In genomic region chr2:160652236-160652635, GRCh38 we compare ENCODE assay signal across 8 cellular contexts.
DNase-seq lines count a peak whose midpoint lies in the region; ATAC-seq and TF ChIP-seq lines count a peak whose summit lies in the region.

No MANE protein-coding gene starts in this region.

- H3K9me3 ChIP-seq in OCI-LY3 (ENCODE audit: insufficient read depth, low read length): no peaks in the 10 kb centered on the region

- H3K27me3 ChIP-seq in OCI-LY3 (ENCODE audit: low read depth, low read length): no peaks in the 10 kb centered on the region

- H3K36me3 ChIP-seq in OCI-LY3 (replicated peaks; ENCODE audit: low read depth, low read length): no peaks in the 10 kb centered on the region

- H2AFZ ChIP-seq in OCI-LY3 (ENCODE audit: low read depth, low read length): peak overlapping the region; percentile 4; the same call in 1 of the 2 replicates

- ATAC-seq in GM19035 (IDR thresholded peaks at IDR 0.05; ENCODE audit: unreplicated experiment): peak; percentile 71
- ATAC-seq in omental fat pad (ENCODE audit: low FRiP score): peak; percentile 65
- no peak for ATAC-seq in HG03457 (IDR thresholded peaks at IDR 0.05; ENCODE audit: unreplicated experiment)

- H3K4me1 ChIP-seq in OCI-LY3 (ENCODE audit: low read length): no peaks in the 10 kb centered on the region

- H3K9me3 Mint-ChIP-seq in activated naive CD4-positive, alpha-beta T cell treated with anti-CD3 and anti-CD28 coated beads, Interleukin-2, amount 10 ng/mL, durations not matched to agents 7 days and 5 days: no peaks in the 10 kb centered on the region

- no peaks in the 10 kb centered on the region for H3K79me2 ChIP-seq in OCI-LY3 (ENCODE audit: low read length)

- H3K4me1 Mint-ChIP-seq in activated naive CD4-positive, alpha-beta T cell treated with anti-CD3 and anti-CD28 coated beads, Interleukin-2, amount 10 ng/mL, durations not matched to agents 7 days and 5 days: peaks cover 29% of the 10 kb centered on the region

- H3K4me2 ChIP-seq in OCI-LY3 (ENCODE audit: low read length): no peak overlapping the region

- no peak overlapping the region for H3K9ac ChIP-seq in OCI-LY3 (ENCODE audit: low read length)

- no peak overlapping the region for H3K4me3 ChIP-seq in OCI-LY3 (ENCODE audit: low read length)

- peaks cover 2% of the 10 kb centered on the region for H3K36me3 Mint-ChIP-seq in activated naive CD4-positive, alpha-beta T cell treated with anti-CD3 and anti-CD28 coated beads, Interleukin-2, amount 10 ng/mL, durations not matched to agents 7 days and 5 days

- H4K20me1 ChIP-seq in OCI-LY3 (ENCODE audit: insufficient read depth, low read length): no peaks in the 10 kb centered on the region

- H3K27me3 Mint-ChIP-seq in activated naive CD4-positive, alpha-beta T cell treated with anti-CD3 and anti-CD28 coated beads, Interleukin-2, amount 10 ng/mL, durations not matched to agents 7 days and 5 days: peaks cover 14% of the 10 kb centered on the region

- H3K27ac ChIP-seq in OCI-LY3 (ENCODE audit: low read length): no peak overlapping the region

- no peak overlapping the region for H3K4me3 Mint-ChIP-seq in activated naive CD4-positive, alpha-beta T cell treated with anti-CD3 and anti-CD28 coated beads, Interleukin-2, amount 10 ng/mL, durations not matched to agents 7 days and 5 days

- DNase-seq in activated naive CD4-positive, alpha-beta T cell treated with anti-CD3 and anti-CD28 coated beads, Interleukin-2, amount 10 ng/mL, durations not matched to agents 7 days and 5 days: peak; percentile 82
- DNase-seq in omental fat pad (ENCODE audit: low spot score): no peak
- DNase-seq in NCI-H774 (lab: John Stamatoyannopoulos, UW): no peak
- no peak for DNase-seq in NCI-H2196 treated with DMSO at 0.1 percent for 48 hours (lab: John Stamatoyannopoulos, UW; ENCODE audit: unreplicated experiment)
- DNase-seq in ecto neural progenitor cell (ENCODE audit: low spot score): no peak

- peak overlapping the region; percentile 29 for H3K27ac Mint-ChIP-seq in activated naive CD4-positive, alpha-beta T cell treated with anti-CD3 and anti-CD28 coated beads, Interleukin-2, amount 10 ng/mL, durations not matched to agents 7 days and 5 days

- TF ChIP-seq CTCF in OCI-LY3 (IDR thresholded peaks at IDR 0.05; ENCODE audit: low read depth, low read length) (no peak), omental fat pad (IDR thresholded peaks at IDR 0.05) (no peak)

- CTCF ChIA-PET in activated naive CD4-positive, alpha-beta T cell treated with anti-CD3 and anti-CD28 coated beads, Interleukin-2, amount 10 ng/mL, durations not matched to agents 7 days and 5 days (lab: Charles Lee): interaction anchor here (1.3 kb wide), 1 partner anchor 12 kb away, joined by 3 read pairs; no protein-coding TSS in a partner anchor
